13 cellular contexts compared by ENCODE assay signal in genomic region chr2:71244302-71244660, GRCh38. TPM values are rescaled to one million over a fixed set of nuclear protein-coding genes. Genes with fewer than 3 reads are reported as not detected.
DNase-seq lines count a peak whose midpoint lies in the region; ATAC-seq and TF ChIP-seq lines count a peak whose summit lies in the region.
"Had no signal": no experiment of that assay in that cellular context is flagged by ENCODE, and none has a peak within 500 bp of the region (broad histone marks: within the 10 kb centered on the region; RNA-seq: fewer than 3 reads in every experiment).

No MANE protein-coding gene starts in this region.

- H3K27ac Mint-ChIP-seq in activated CD4-positive, alpha-beta T cell treated with anti-CD3 and anti-CD28 coated beads, Interleukin-2, amount 10 ng/mL, durations not matched to agents 7 days and 5 days: no peak overlapping the region
- H3K27ac Mint-ChIP-seq: B cell; CD4-positive, alpha-beta T cell; HFFc6 had no signal

- no peaks in the 10 kb centered on the region for H3K4me1 Mint-ChIP-seq in activated CD4-positive, alpha-beta T cell treated with anti-CD3 and anti-CD28 coated beads, Interleukin-2, amount 10 ng/mL, durations not matched to agents 7 days and 5 days

- CTCF ChIA-PET in activated CD4-positive, alpha-beta T cell treated with anti-CD3 and anti-CD28 coated beads, Interleukin-2, amount 10 ng/mL, durations not matched to agents 7 days and 5 days (lab: Charles Lee): interaction anchor here (0.6 to 1.2 kb wide), 2 partner anchors 242 to 420 kb away, joined by 3 read pairs; no protein-coding TSS in a partner anchor

- no peak overlapping the region for H3K4me3 Mint-ChIP-seq in activated CD4-positive, alpha-beta T cell treated with anti-CD3 and anti-CD28 coated beads, Interleukin-2, amount 10 ng/mL, durations not matched to agents 7 days and 5 days
- H3K4me3 Mint-ChIP-seq: B cell; CD4-positive, alpha-beta T cell; HFFc6 had no signal

- H3K4ac ChIP-seq in trophoblast cell (ENCODE audit: low read depth, low read length): no peak overlapping the region

- H3K36me3 Mint-ChIP-seq in activated CD4-positive, alpha-beta T cell treated with anti-CD3 and anti-CD28 coated beads, Interleukin-2, amount 10 ng/mL, durations not matched to agents 7 days and 5 days (ENCODE audit: low read depth): no peaks in the 10 kb centered on the region

- WGBS in trophoblast cell (ENCODE audit: extremely low coverage, insufficient coverage, insufficient read length): no CpG with 5 or more reads among the region's 1 CpG

- no peak overlapping the region for H4K91ac ChIP-seq in trophoblast cell (ENCODE audit: low read depth, low read length)

- no peak overlapping the region for H2AFZ ChIP-seq in trophoblast cell (ENCODE audit: insufficient read depth, low read length, poor library complexity)

- H3K14ac ChIP-seq in trophoblast cell (ENCODE audit: low read length): no peak overlapping the region

- H3K79me2 ChIP-seq in trophoblast cell (ENCODE audit: control insufficient read depth, insufficient read depth, low read length, poor library complexity): no peaks in the 10 kb centered on the region

- H3K9me3 ChIP-seq in left ventricle myocardium inferior (replicated peaks) (peaks cover 3% of the 10 kb centered on the region), trophoblast cell (ENCODE audit: insufficient read depth, low read depth, low read length) (no peaks in the 10 kb centered on the region)

- no peaks in the 10 kb centered on the region for H3K9me3 Mint-ChIP-seq in activated CD4-positive, alpha-beta T cell treated with anti-CD3 and anti-CD28 coated beads, Interleukin-2, amount 10 ng/mL, durations not matched to agents 7 days and 5 days
- H3K9me3 Mint-ChIP-seq: CD4-positive, alpha-beta T cell; HFFc6 had no signal

- H2AK5ac ChIP-seq in trophoblast cell (ENCODE audit: low read length): no peak overlapping the region

- no peak for TF ChIP-seq CTCF in left ventricle myocardium inferior (IDR thresholded peaks at IDR 0.05; ENCODE audit: borderline replicate concordance)

- no peak for DNase-seq in Right ventricle myocardium superior
- no peak for DNase-seq in cardiac septum (ENCODE audit: low spot score)
- DNase-seq in left ventricle myocardium inferior: no peak
- DNase-seq in trophoblast cell: peak; percentile 21 to 94
- DNase-seq in activated CD4-positive, alpha-beta T cell treated with anti-CD3 and anti-CD28 coated beads, Interleukin-2, amount 10 ng/mL, durations not matched to agents 7 days and 5 days: no peak
- DNase-seq: CD4-positive, alpha-beta T cell; DMS79; HCEC 1CT; HFFc6 had no signal

- no peak overlapping the region for H3K18ac ChIP-seq in trophoblast cell (ENCODE audit: low read length)

- H2BK5ac ChIP-seq in trophoblast cell (ENCODE audit: low read depth, low read length, poor library complexity): no peak overlapping the region

- H4K8ac ChIP-seq in trophoblast cell (ENCODE audit: low read depth, low read length): no peak overlapping the region

- H3K9ac ChIP-seq in trophoblast cell (ENCODE audit: low read length): no peak overlapping the region

- ATAC-seq in Right ventricle myocardium superior (ENCODE audit: poor library complexity) (peak; percentile 9), HG03469 (IDR thresholded peaks at IDR 0.05; ENCODE audit: unreplicated experiment) (no peak), GM21717 (IDR thresholded peaks at IDR 0.05; ENCODE audit: unreplicated experiment) (no peak)
- ATAC-seq: HepG2 had no signal

- H3K27me3 Mint-ChIP-seq in activated CD4-positive, alpha-beta T cell treated with anti-CD3 and anti-CD28 coated beads, Interleukin-2, amount 10 ng/mL, durations not matched to agents 7 days and 5 days: peaks cover 35% of the 10 kb centered on the region

- H3K4me2 ChIP-seq in trophoblast cell (ENCODE audit: low read length): no peak overlapping the region

- H3K4me3 ChIP-seq in left ventricle myocardium inferior (no peak overlapping the region), trophoblast cell (ENCODE audit: low read depth, low read length) (no peak overlapping the region)

- no peaks in the 10 kb centered on the region for H3K27me3 ChIP-seq in left ventricle myocardium inferior (ENCODE audit: low read depth)
- no peaks in the 10 kb centered on the region for H3K27me3 ChIP-seq in trophoblast cell (ENCODE audit: insufficient read depth, low read length)

- H3K23ac ChIP-seq in trophoblast cell (ENCODE audit: low read length): no peak overlapping the region

- H2BK12ac ChIP-seq in trophoblast cell (ENCODE audit: low read length): no peak overlapping the region

- H4K12ac ChIP-seq in trophoblast cell (ENCODE audit: low read depth, low read length): no peak overlapping the region

- intact Hi-C loops in Right ventricle myocardium superior (cut with DNase I): loop anchor here (5.0 kb wide), 1 partner anchor 33 kb away; no protein-coding TSS in a partner anchor
- intact Hi-C loops in cardiac septum (cut with DNase I): loop anchor here (5.0 kb wide), 1 partner anchor 33 kb away; no protein-coding TSS in a partner anchor
- intact Hi-C loops in left ventricle myocardium inferior (cut with micrococcal nuclease): no loop called here

- H2BK120ac ChIP-seq in trophoblast cell (ENCODE audit: insufficient read depth, low read length, poor library complexity): no peak overlapping the region

- peak overlapping the region; percentile 87 for H3K27ac ChIP-seq in left ventricle myocardium inferior (replicated peaks)
- H3K27ac ChIP-seq in trophoblast cell (ENCODE audit: low read depth, low read length): no peak overlapping the region

- POLR2A ChIA-PET in activated CD4-positive, alpha-beta T cell treated with anti-CD3 and anti-CD28 coated beads, Interleukin-2, amount 10 ng/mL, durations not matched to agents 7 days and 5 days (lab: Charles Lee): no interaction called here

- no peaks in the 10 kb centered on the region for H3K79me1 ChIP-seq in trophoblast cell (ENCODE audit: low read length)

- H3K36me3 ChIP-seq in left ventricle myocardium inferior (no peaks in the 10 kb centered on the region), trophoblast cell (ENCODE audit: control insufficient read depth in 1 of 2, insufficient read depth in 2 of 2, low read length in 2 of 2) (no peaks in the 10 kb centered on the region)

- H3K4me1 ChIP-seq in left ventricle myocardium inferior (peaks cover 45% of the 10 kb centered on the region), trophoblast cell (ENCODE audit: control insufficient read depth in 1 of 2, insufficient read depth in 2 of 2, low read length in 2 of 2) (peaks cover 3 to 5% of the 10 kb centered on the region in 2 experiments)

RNA-seq across cellular contexts. Expression of gene PAIP2B, which starts 17.4 kb away (rescaled TPM):
- total RNA-seq in Right ventricle myocardium superior (69.7 TPM), cardiac septum (30.7 TPM), left ventricle myocardium inferior (76.6 TPM)
- 3.0 and 3.2 TPM in 2 replicates for polyA plus RNA-seq in trophoblast cell (2013)
- 1 to 10 TPM; 1.6 to 1.9 TPM for total RNA-seq in activated CD4-positive, alpha-beta T cell treated with anti-CD3 and anti-CD28 coated beads, Interleukin-2, amount 10 ng/mL, durations not matched to agents 7 days and 5 days

Comparison
In these comparisons a context has a peak if more than half of its experiments do, and no peak if none do; other contexts are left out.
1. DNase-seq: peak in trophoblast cell (2 of 2); none in Right ventricle myocardium superior (single experiment), cardiac septum (single experiment), left ventricle myocardium inferior (single experiment) and activated CD4-positive, alpha-beta T cell treated with anti-CD3 and anti-CD28 coated beads, Interleukin-2, amount 10 ng/mL, durations not matched to agents 7 days and 5 days (single experiment).
2. RNA of gene PAIP2B, which starts 17.4 kb away (total RNA-seq): 76.6 TPM in left ventricle myocardium inferior (single experiment), 69.7 TPM in Right ventricle myocardium superior (single experiment) and 30.7 TPM in cardiac septum (single experiment); 1.6 to 1.9 TPM in activated CD4-positive, alpha-beta T cell treated with anti-CD3 and anti-CD28 coated beads, Interleukin-2, amount 10 ng/mL, durations not matched to agents 7 days and 5 days; every median in the first group is over 10 times any median in the second.